ENCODE assay signal across 28 cellular contexts in genomic region chr2:147879846-147880245, GRCh38. TPM values are rescaled to one million over a fixed set of nuclear protein-coding genes. Genes with fewer than 3 reads are reported as not detected.
DNase-seq lines count a peak whose midpoint lies in the region; ATAC-seq, FAIRE-seq and TF ChIP-seq lines count a peak whose summit lies in the region.
"Had no signal": no experiment of that assay in that cellular context is flagged by ENCODE, and none has a peak within 500 bp of the region (broad histone marks: within the 10 kb centered on the region; RNA-seq: fewer than 3 reads in every experiment).

No MANE protein-coding gene starts in this region.

- H3K4me2 ChIP-seq in osteoblast (ENCODE audit: insufficient read depth, low read length) = no peak overlapping the region
- H3K4me2 ChIP-seq: A549, BLaER1 had no signal

- intact Hi-C loops in mucosa of descending colon (cut with DNase I, micrococcal nuclease) = no loop called here

- H3K27ac ChIP-seq in HEK293 (ENCODE audit: extremely low read depth, low read depth, low read length) = no peak overlapping the region
- H3K27ac ChIP-seq in small intestine (ENCODE audit: low read depth in 1 of 2, low read length in 1 of 2) = no peak overlapping the region
- no peak overlapping the region for H3K27ac ChIP-seq in osteoblast (ENCODE audit: low read depth, low read length)
- H3K27ac ChIP-seq: 22Rv1, A549, BLaER1 had no signal

- POLR2A ChIA-PET in HEK293 (lab: Yijun Ruan, JAX) = no interaction called here

- H3K27me3 Mint-ChIP-seq in T-helper 17 cell = no peaks in the 10 kb centered on the region
- H3K27me3 Mint-ChIP-seq: B cell; CD4-positive, alpha-beta memory T cell had no signal

- H3K79me2 ChIP-seq in osteoblast (ENCODE audit: insufficient read depth, low read length) = peaks cover 50% of the 10 kb centered on the region

- ATAC-seq in T-helper 17 cell = no peak
- peak; percentile 63 for ATAC-seq in mucosa of descending colon
- ATAC-seq: A549, GM12878 had no signal

- no peaks in the 10 kb centered on the region for H3K36me3 Mint-ChIP-seq in T-helper 17 cell (ENCODE audit: low read depth)
- H3K36me3 Mint-ChIP-seq: CD14-positive monocyte; CD4-positive, alpha-beta memory T cell; CD4-positive, CD25-positive, alpha-beta regulatory T cell had no signal

- no peaks in the 10 kb centered on the region for H3K9me3 ChIP-seq in HEK293 (ENCODE audit: control insufficient read depth, insufficient read depth, low read depth, low read length)
- no peaks in the 10 kb centered on the region for H3K9me3 ChIP-seq in T-helper 17 cell (ENCODE audit: control insufficient read depth, low read length, poor library complexity, severe bottlenecking)
- H3K9me3 ChIP-seq in mucosa of descending colon = no peaks in the 10 kb centered on the region
- H3K9me3 ChIP-seq in small intestine (ENCODE audit: control insufficient read depth, low read depth) = no peaks in the 10 kb centered on the region
- no peaks in the 10 kb centered on the region for H3K9me3 ChIP-seq in osteoblast (ENCODE audit: low read depth, low read length)
- no peaks in the 10 kb centered on the region for H3K9me3 ChIP-seq in BE2C
- H3K9me3 ChIP-seq: A549, BLaER1 had no signal

- FAIRE-seq in small intestine (lab: Jason Lieb, UNC) = peak; percentile 57
- FAIRE-seq: A549, GM12878, GM12892, GM18507 had no signal

- H3K36me3 ChIP-seq in HEK293 (ENCODE audit: control insufficient read depth in 2 of 2, insufficient read depth in 1 of 2, low read length in 2 of 2) (no peaks in the 10 kb centered on the region), mucosa of descending colon (ENCODE audit: low read depth) (no peaks in the 10 kb centered on the region), small intestine (ENCODE audit: control insufficient read depth in 2 of 2, insufficient read depth in 2 of 2, low read length in 2 of 2) (no peaks in the 10 kb centered on the region), osteoblast (ENCODE audit: insufficient read depth, low read length) (no peaks in the 10 kb centered on the region), BE2C (no peaks in the 10 kb centered on the region)
- H3K36me3 ChIP-seq: BLaER1 had no signal

- H3K27me3 ChIP-seq in small intestine (ENCODE audit: control insufficient read depth in 2 of 2, insufficient read depth in 2 of 2, low read length in 2 of 2) (no peaks in the 10 kb centered on the region), osteoblast (ENCODE audit: insufficient read depth, low read length) (no peaks in the 10 kb centered on the region), BE2C (no peaks in the 10 kb centered on the region)
- H3K27me3 ChIP-seq: BLaER1 had no signal

- peak overlapping the region; percentile 77 for H3K27ac Mint-ChIP-seq in T-helper 17 cell
- H3K27ac Mint-ChIP-seq: B cell; CD14-positive monocyte; CD4-positive, CD25-positive, alpha-beta regulatory T cell had no signal

- CTCF ChIA-PET in HEK293 (lab: Yijun Ruan, JAX) = no interaction called here

- H3K4me1 Mint-ChIP-seq in T-helper 17 cell = peaks cover 29% of the 10 kb centered on the region

- H3K4me1 ChIP-seq in HEK293 (ENCODE audit: control insufficient read depth, insufficient read depth, low read length) (peaks cover 31% of the 10 kb centered on the region), mucosa of descending colon (ENCODE audit: low read depth) (no peaks in the 10 kb centered on the region), small intestine (ENCODE audit: control insufficient read depth in 2 of 2, insufficient read depth in 1 of 2, low read depth in 1 of 2, low read length in 1 of 2) (peaks cover 0 to 2% of the 10 kb centered on the region in 2 donors), osteoblast (ENCODE audit: insufficient read depth, low read length) (no peaks in the 10 kb centered on the region), BE2C (no peaks in the 10 kb centered on the region)
- H3K4me1 ChIP-seq: A549, BLaER1 had no signal

- H3K4me3 Mint-ChIP-seq in T-helper 17 cell = no peak overlapping the region
- H3K4me3 Mint-ChIP-seq: B cell; CD14-positive monocyte; CD4-positive, CD25-positive, alpha-beta regulatory T cell; CD8-positive, alpha-beta memory T cell had no signal

- no peak for DNase-seq in T-helper 17 cell
- DNase-seq in mucosa of descending colon = no peak
- DNase-seq in small intestine = peak; percentile 50
- no peak for DNase-seq in osteoblast (ENCODE audit: insufficient read length, low spot score, missing footprints)
- DNase-seq in dedifferentiated amniotic fluid mesenchymal stem cell (ENCODE audit: extremely low spot score) = no peak
- no peak for DNase-seq in BE2C
- DNase-seq: AML-193; C1 segment of cervical spinal cord; CD4-positive, alpha-beta memory T cell; CD4-positive, CD25-positive, alpha-beta regulatory T cell; CD8-positive, alpha-beta memory T cell; COR-L47; DMS 273 treated with DMSO at 0.1 percent for 48 hours; DMS153; DMS53; DMS79; DND-41; EL; GDM1 had no signal

- peaks cover 10% of the 10 kb centered on the region for H4K20me1 ChIP-seq in osteoblast (ENCODE audit: insufficient read depth, low read length)
- H4K20me1 ChIP-seq: BLaER1 had no signal

- H3K4me3 ChIP-seq in HEK293 (ENCODE audit: low read depth, low read length) (no peak overlapping the region), mucosa of descending colon (no peak overlapping the region), small intestine (ENCODE audit: low read depth in 1 of 2, low read length in 2 of 2) (no peak overlapping the region), osteoblast (ENCODE audit: insufficient read depth, low read length) (no peak overlapping the region), BE2C (ENCODE audit: low read depth, low read length) (no peak overlapping the region)
- H3K4me3 ChIP-seq: A549, BLaER1, GM12878 had no signal

- TF ChIP-seq CTCF in HEK293 (tag by site-specific recombination; IDR thresholded peaks at IDR 0.05) (no peak), mucosa of descending colon (IDR thresholded peaks at IDR 0.05) (no peak), osteoblast (IDR thresholded peaks at IDR 0.05; ENCODE audit: extremely low read depth, low read depth, low read length) (no peak), BE2C (IDR thresholded peaks at IDR 0.05; ENCODE audit: low read depth, low read length) (no peak)

- H2AFZ ChIP-seq in osteoblast (ENCODE audit: low read length) = no peak overlapping the region

TF ChIP-seq in HEK293, 187 proteins besides CTCF, POLR2A, EP300 and RAD21 (continues in another document):
- TF ChIP-seq ZNF26 (tag by site-specific recombination; IDR thresholded peaks at IDR 0.05) (no peak), ZEB2 (tag by site-specific recombination; IDR thresholded peaks at IDR 0.05) (no peak), OSR2 (tag by site-specific recombination; IDR thresholded peaks at IDR 0.05) (0 out of 2 replicates have a peak, but pooled peaks have one; percentile 46), ZNF692 (tag by site-specific recombination; IDR thresholded peaks at IDR 0.05) (no peak), ZNF16 (tag by site-specific recombination; IDR thresholded peaks at IDR 0.05; ENCODE audit: low read depth) (no peak), BCL6B (tag by site-specific recombination; IDR thresholded peaks at IDR 0.05) (no peak), ZNF366 (tag by site-specific recombination; conservative IDR thresholded peaks at IDR 0.05) (no peak)

RNA-seq across cellular contexts. Expression of gene ACVR2A, which starts 35.0 kb away (rescaled TPM):
- total RNA-seq in T-helper 17 cell = 10 to 100 TPM; 13.6 to 14.3 TPM
- 10 to 100 TPM; 19.7 to 33.0 (median 29.0) TPM for total RNA-seq in mucosa of descending colon
- polyA plus RNA-seq in small intestine = 10 to 100 TPM in 1 of 3 donors, 1 to 10 TPM in 2; 8.0 to 11.3 (median 8.3) TPM
- 36.8 and 39.4 TPM in 2 replicates for total RNA-seq in osteoblast
- 3.2 TPM for polyA plus RNA-seq in BE2C (2012; ENCODE audit: insufficient read depth, insufficient read length, low read depth)
